ENCODE assay signal across 30 cellular contexts in the genomic region with DNA sequence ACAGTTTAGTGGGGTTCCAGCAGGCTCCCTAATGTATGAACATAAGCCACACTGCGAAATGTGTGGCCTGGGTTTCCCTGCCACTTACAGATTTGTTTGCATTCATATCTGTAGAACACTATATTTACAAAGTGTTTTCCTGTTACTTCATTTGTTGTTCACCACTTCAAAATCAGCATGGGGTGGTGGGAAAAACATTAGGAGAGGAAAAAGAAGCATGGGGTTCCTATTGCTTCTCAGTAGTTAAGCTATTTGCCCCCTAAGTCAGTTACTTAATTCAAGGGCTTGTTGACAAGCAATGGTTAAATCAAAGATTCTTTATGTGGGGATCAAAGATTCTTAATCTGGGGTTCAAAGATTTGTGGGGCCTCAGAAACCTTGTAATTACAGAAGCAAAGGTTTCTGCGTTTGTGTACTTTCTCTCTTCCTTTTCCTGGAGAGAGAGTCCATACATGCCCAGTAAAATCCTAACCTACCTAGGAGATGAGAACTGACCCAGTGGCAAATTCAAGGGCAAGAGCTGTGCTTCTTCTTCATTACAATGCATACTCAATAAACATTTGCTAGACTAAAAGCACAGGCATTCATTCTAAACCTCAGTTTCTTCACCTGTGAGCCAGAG. TPM values are rescaled to one million over a fixed set of nuclear protein-coding genes. Genes with fewer than 3 reads are reported as not detected.
DNase-seq lines count a peak whose midpoint lies in the region; ATAC-seq and TF ChIP-seq lines count a peak whose summit lies in the region.
"Had no signal": no experiment of that assay in that cellular context is flagged by ENCODE, and none has a peak within 500 bp of the region (broad histone marks: within the 10 kb centered on the region; RNA-seq: fewer than 3 reads in every experiment).

No MANE protein-coding gene starts in this region.

- no peaks in the 10 kb centered on the region for H3K36me3 ChIP-seq in cardiac muscle cell
- no peaks in the 10 kb centered on the region for H3K36me3 ChIP-seq in heart left ventricle
- H3K36me3 ChIP-seq in Panc1 (ENCODE audit: control insufficient read depth, insufficient read depth, low read length): no peaks in the 10 kb centered on the region
- no peaks in the 10 kb centered on the region for H3K36me3 ChIP-seq in mesendoderm (ENCODE audit: control insufficient read depth, insufficient read depth, low read length)
- H3K36me3 ChIP-seq: MG63, tibial nerve had no signal

- no peaks in the 10 kb centered on the region for H3K27me3 ChIP-seq in cardiac muscle cell
- no peaks in the 10 kb centered on the region for H3K27me3 ChIP-seq in heart left ventricle
- H3K27me3 ChIP-seq in Panc1 (ENCODE audit: control insufficient read depth, insufficient read depth, low read length): no peaks in the 10 kb centered on the region
- H3K27me3 ChIP-seq in mesendoderm (ENCODE audit: insufficient read depth, low read length, poor library complexity): no peaks in the 10 kb centered on the region
- H3K27me3 ChIP-seq: MG63, tibial nerve had no signal

- peaks cover 11% of the 10 kb centered on the region for H3K79me1 ChIP-seq in mesendoderm (ENCODE audit: low read length)

- H3K18ac ChIP-seq in mesendoderm (ENCODE audit: low read length): peak overlapping the region; percentile 12

- 82 to 90% (median 83%) methylated on average over 2 of the region's 2 CpGs for WGBS in heart left ventricle, 4 donors
- no CpG with 5 or more reads among the region's 2 CpGs for WGBS in mesendoderm (ENCODE audit: extremely low coverage, insufficient coverage, low lambda C conversion rate)

- no peak overlapping the region for H2BK120ac ChIP-seq in mesendoderm (ENCODE audit: low read depth, low read length)

- H3K4me1 ChIP-seq in cardiac muscle cell (ENCODE audit: low read depth): peaks cover 51% of the 10 kb centered on the region
- H3K4me1 ChIP-seq in heart left ventricle: peaks cover 0 to 32% (median 9%) of the 10 kb centered on the region in 12 donors
- H3K4me1 ChIP-seq in Panc1 (ENCODE audit: control insufficient read depth, insufficient read depth, low read length): peaks cover 74% of the 10 kb centered on the region
- H3K4me1 ChIP-seq in mesendoderm (ENCODE audit: control insufficient read depth, low read depth, low read length): peaks cover 11% of the 10 kb centered on the region
- H3K4me1 ChIP-seq: A549 had no signal

- TF ChIP-seq CTCF in cardiac muscle cell (IDR thresholded peaks at IDR 0.05; ENCODE audit: low read depth, low read length) (no peak), heart left ventricle (IDR thresholded peaks at IDR 0.05) (no peak), Panc1 (IDR thresholded peaks at IDR 0.05) (no peak)

- no peak overlapping the region for H4K8ac ChIP-seq in mesendoderm (ENCODE audit: low read depth, low read length)

- no peaks in the 10 kb centered on the region for H3K9me3 ChIP-seq in cardiac muscle cell (ENCODE audit: low read depth)
- H3K9me3 ChIP-seq in heart left ventricle: no peaks in the 10 kb centered on the region
- no peaks in the 10 kb centered on the region for H3K9me3 ChIP-seq in Panc1 (ENCODE audit: control insufficient read depth, insufficient read depth, low read depth, low read length)
- H3K9me3 ChIP-seq: A549, MG63, psoas muscle, tibial nerve had no signal

- peaks cover 50% of the 10 kb centered on the region for H3K79me2 ChIP-seq in mesendoderm (ENCODE audit: control insufficient read depth, insufficient read depth, low read length)

- peak overlapping the region; percentile 71 for H3K27ac ChIP-seq in cardiac muscle cell
- H3K27ac ChIP-seq in heart left ventricle: peak overlapping the region in 1 of 12 donors; percentile 3
- peak overlapping the region; percentile 88 for H3K27ac ChIP-seq in Panc1 (ENCODE audit: low read length)
- H3K27ac ChIP-seq in mesendoderm (ENCODE audit: low read depth, low read length): no peak overlapping the region
- H3K27ac ChIP-seq in substantia nigra (ENCODE audit: low read depth, low read length, poor library complexity, severe bottlenecking): peak overlapping the region; percentile 35
- H3K27ac ChIP-seq: A549, psoas muscle, SK-N-MC had no signal

- H3K4ac ChIP-seq in mesendoderm (ENCODE audit: low read depth, low read length): peak overlapping the region; percentile 36

- no peak for TF ChIP-seq POLR2A in heart left ventricle (IDR thresholded peaks at IDR 0.05)

- CTCF ChIA-PET in Panc1 (lab: Charles Lee): no interaction called here
- CTCF ChIA-PET in activated CD4-positive, alpha-beta T cell treated with anti-CD3 and anti-CD28 coated beads for 36 hours (lab: Charles Lee): interaction anchor here (0.9 kb wide), 1 partner anchor 17 kb away, joined by 3 read pairs; no protein-coding TSS in a partner anchor

- H3K27me3 Mint-ChIP-seq in activated CD4-positive, alpha-beta T cell treated with anti-CD3 and anti-CD28 coated beads for 36 hours: no peaks in the 10 kb centered on the region
- H3K27me3 Mint-ChIP-seq: activated CD4-positive, alpha-beta T cell treated with anti-CD3 and anti-CD28 coated beads, Interleukin-2, amount 10 ng/mL, durations not matched to agents 24 days and 14 days; stimulated activated naive CD8-positive, alpha-beta T cell treated with anti-CD3 and anti-CD28 coated beads, Interleukin-15, amount 100 ng/mL, for 72 hours; T-helper 17 cell had no signal

- H2AK5ac ChIP-seq in mesendoderm (ENCODE audit: low read length): no peak overlapping the region

- POLR2A ChIA-PET in Panc1 (lab: Charles Lee): interaction anchor here (0.6 kb wide), 1 partner anchor 29 kb away, joined by 3 read pairs; no protein-coding TSS in a partner anchor
- POLR2A ChIA-PET in activated CD4-positive, alpha-beta T cell treated with anti-CD3 and anti-CD28 coated beads for 36 hours (lab: Charles Lee): no interaction called here

- H3K27ac Mint-ChIP-seq in activated CD4-positive, alpha-beta T cell treated with anti-CD3 and anti-CD28 coated beads for 36 hours: no peak overlapping the region
- H3K27ac Mint-ChIP-seq: activated CD4-positive, alpha-beta T cell treated with anti-CD3 and anti-CD28 coated beads, Interleukin-2, amount 10 ng/mL, durations not matched to agents 24 days and 14 days; activated T-cell treated with anti-CD3 and anti-CD28 coated beads, Interleukin-2, amount 50 U/mL, for 24 hours; CD8-positive, alpha-beta T cell; stimulated activated naive CD8-positive, alpha-beta T cell treated with anti-CD3 and anti-CD28 coated beads, Interleukin-15, amount 100 ng/mL, for 72 hours; T-helper 17 cell had no signal

- H3K4me2 ChIP-seq in mesendoderm (ENCODE audit: low read length): no peak overlapping the region
- H3K4me2 ChIP-seq: A549 had no signal

- no peaks in the 10 kb centered on the region for H3K9me3 Mint-ChIP-seq in activated CD4-positive, alpha-beta T cell treated with anti-CD3 and anti-CD28 coated beads for 36 hours (ENCODE audit: low read depth)
- H3K9me3 Mint-ChIP-seq: activated CD4-positive, alpha-beta T cell treated with anti-CD3 and anti-CD28 coated beads, Interleukin-2, amount 10 ng/mL, durations not matched to agents 24 days and 14 days; activated T-cell treated with anti-CD3 and anti-CD28 coated beads, Interleukin-2, amount 50 U/mL, for 24 hours; CD8-positive, alpha-beta T cell; stimulated activated naive CD8-positive, alpha-beta T cell treated with anti-CD3 and anti-CD28 coated beads, Interleukin-15, amount 100 ng/mL, for 72 hours had no signal

- H3K4me1 Mint-ChIP-seq in activated CD4-positive, alpha-beta T cell treated with anti-CD3 and anti-CD28 coated beads for 36 hours: no peaks in the 10 kb centered on the region
- H3K4me1 Mint-ChIP-seq: activated CD4-positive, alpha-beta T cell treated with anti-CD3 and anti-CD28 coated beads, Interleukin-2, amount 10 ng/mL, durations not matched to agents 24 days and 14 days; stimulated activated naive CD8-positive, alpha-beta T cell treated with anti-CD3 and anti-CD28 coated beads, Interleukin-15, amount 100 ng/mL, for 72 hours; T-helper 17 cell had no signal

- no peak for DNase-seq in cardiac muscle cell (ENCODE audit: low read depth in 1 of 2, low spot score in 1 of 2)
- no peak for DNase-seq in heart left ventricle
- no peak for DNase-seq in Panc1 (ENCODE audit: low read depth, low spot score)
- DNase-seq in mesendoderm: no peak
- no peak for DNase-seq in substantia nigra (lab: John Stamatoyannopoulos, UW)
- no peak for DNase-seq in activated CD4-positive, alpha-beta T cell treated with anti-CD3 and anti-CD28 coated beads for 36 hours
- no peak for DNase-seq in DMS79 (lab: John Stamatoyannopoulos, UW)
- DNase-seq: activated CD4-positive, alpha-beta T cell treated with anti-CD3 and anti-CD28 coated beads, Interleukin-2, amount 10 ng/mL, durations not matched to agents 24 days and 14 days; activated naive CD4-positive, alpha-beta T cell; activated T-cell treated with anti-CD3 and anti-CD28 coated beads, Interleukin-2, amount 50 U/mL, for 24 hours; AML-193; CD8-positive, alpha-beta T cell; DMS153; effector memory CD4-positive, alpha-beta T cell; erythroblast; HCEC 1CT; KG1; left cardiac atrium; MG63; NCI-H1105 treated with DMSO at 0.1 percent for 48 hours; NCI-H2029 treated with DMSO at 0.1 percent for 48 hours; NCI-H345; OCI-M1; psoas muscle; stimulated activated naive CD8-positive, alpha-beta T cell treated with anti-CD3 and anti-CD28 coated beads, Interleukin-15, amount 100 ng/mL, for 72 hours; T-helper 17 cell had no signal

- H3K4me3 ChIP-seq in cardiac muscle cell (no peak overlapping the region), heart left ventricle (no peak overlapping the region), Panc1 (ENCODE audit: low read depth in 2 of 2, low read length in 2 of 2) (no peak overlapping the region), mesendoderm (ENCODE audit: low read length) (no peak overlapping the region)
- H3K4me3 ChIP-seq: A549, MG63, psoas muscle, SK-N-MC, tibial nerve had no signal

- no peak for ATAC-seq in heart left ventricle
- no peak for ATAC-seq in Panc1
- no peak for ATAC-seq in GM18511 (IDR thresholded peaks at IDR 0.05; ENCODE audit: unreplicated experiment)
- ATAC-seq in activated CD4-positive, alpha-beta T cell treated with anti-CD3 and anti-CD28 coated beads for 36 hours: no peak
- ATAC-seq: A549; CD8-positive, alpha-beta T cell; left cardiac atrium; stimulated activated naive CD8-positive, alpha-beta T cell treated with anti-CD3 and anti-CD28 coated beads, Interleukin-15, amount 100 ng/mL, for 72 hours; T-helper 17 cell had no signal

- intact Hi-C loops in heart left ventricle (cut with DNase I) (no loop called here), Panc1 (cut with micrococcal nuclease; ENCODE audit: unreplicated experiment) (no loop called here)
- intact Hi-C loops in activated CD4-positive, alpha-beta T cell treated with anti-CD3 and anti-CD28 coated beads for 36 hours (cut with DNase I, micrococcal nuclease): no loop called here

- no peak overlapping the region for H3K4me3 Mint-ChIP-seq in activated CD4-positive, alpha-beta T cell treated with anti-CD3 and anti-CD28 coated beads for 36 hours
- H3K4me3 Mint-ChIP-seq: activated CD4-positive, alpha-beta T cell treated with anti-CD3 and anti-CD28 coated beads, Interleukin-2, amount 10 ng/mL, durations not matched to agents 24 days and 14 days; activated T-cell treated with anti-CD3 and anti-CD28 coated beads, Interleukin-2, amount 50 U/mL, for 24 hours; CD8-positive, alpha-beta T cell; stimulated activated naive CD8-positive, alpha-beta T cell treated with anti-CD3 and anti-CD28 coated beads, Interleukin-15, amount 100 ng/mL, for 72 hours; T-helper 17 cell had no signal

- in situ Hi-C loops in Panc1 (cut with HindIII; ENCODE audit: low pct_unique_long_range_greater_than_20kb, low sequenced_read_pairs): no loop called here

- no peak overlapping the region for H3K23ac ChIP-seq in mesendoderm (ENCODE audit: low read length)

- no peak overlapping the region for H2BK15ac ChIP-seq in mesendoderm (replicated peaks; ENCODE audit: low read depth)

- no peaks in the 10 kb centered on the region for H3K36me3 Mint-ChIP-seq in activated CD4-positive, alpha-beta T cell treated with anti-CD3 and anti-CD28 coated beads for 36 hours (ENCODE audit: low read depth)
- H3K36me3 Mint-ChIP-seq: CD8-positive, alpha-beta T cell had no signal

- no peak overlapping the region for H2BK5ac ChIP-seq in mesendoderm (ENCODE audit: low read length)

- no peak overlapping the region for H3K56ac ChIP-seq in mesendoderm (ENCODE audit: low read length)

- H3K9ac ChIP-seq in mesendoderm (ENCODE audit: low read length): no peak overlapping the region

- H4K5ac ChIP-seq in mesendoderm (ENCODE audit: low read length): no peak overlapping the region

- TSS peak; percentile 7 for BruUV-seq in Panc1 (replicated peaks; lab: Mats Ljungman, UMichigan)

RNA-seq across cellular contexts. Expression of gene ZNF608, which starts 27.0 kb away (rescaled TPM):
- total RNA-seq in cardiac muscle cell: 75.0 and 115 TPM in 2 replicates
- 39.9 and 61.3 TPM in 2 replicates for polyA plus RNA-seq in cardiac muscle cell
- 10 to 100 TPM in 6 of 9 donors, 1 to 10 TPM in 3; 8.5 to 26.7 (median 14.2) TPM for total RNA-seq in heart left ventricle
- 1 to 10 TPM; 3.3 to 5.3 TPM for polyA plus RNA-seq in heart left ventricle
- 37.5 TPM for total RNA-seq in Panc1 (2021; ENCODE audit: unreplicated experiment)
- polyA plus RNA-seq in Panc1 (2012; ENCODE audit: insufficient read length): 22.8 TPM
- 45.0 TPM for polyA plus RNA-seq in mesendoderm (2013, experiment 1 of 2)
- 42.8 TPM for polyA plus RNA-seq in mesendoderm (2013, experiment 2 of 2)
- not detected for total RNA-seq in activated CD4-positive, alpha-beta T cell treated with anti-CD3 and anti-CD28 coated beads for 36 hours
- total RNA-seq: activated CD4-positive, alpha-beta T cell treated with anti-CD3 and anti-CD28 coated beads, Interleukin-2, amount 10 ng/mL, durations not matched to agents 24 days and 14 days had no signal

Comparison
In these comparisons a context has a peak if more than half of its experiments do, and no peak if none do; other contexts are left out.
1. RNA of gene ZNF608, which starts 27.0 kb away (total RNA-seq): 75.0 to 115 TPM in cardiac muscle cell, 37.5 TPM in Panc1 (single experiment) and 8.5 to 26.7 TPM in heart left ventricle; not detected in activated CD4-positive, alpha-beta T cell treated with anti-CD3 and anti-CD28 coated beads for 36 hours; every median in the first group is over 4 times any median in the second.